Comparison of ENCODE assay signal across 15 cellular contexts in genomic region chr18:79191956-79192355, GRCh38.
"Had no signal": no experiment of that assay in that cellular context is flagged by ENCODE, and none has a peak within 500 bp of the region (broad histone marks: within the 10 kb centered on the region; RNA-seq: fewer than 3 reads in every experiment).

No MANE protein-coding gene starts in this region.

- ATAC-seq: pancreas had no signal

- H3K27me3 ChIP-seq: adrenal gland, cardiac muscle cell, esophagus muscularis mucosa, pancreas, tibial artery, uterus had no signal

- H3K36me3 ChIP-seq: uterus had no signal

- H3K27ac ChIP-seq: adrenal gland, cardiac muscle cell, esophagus muscularis mucosa, pancreas, tibial artery, uterus had no signal

- DNase-seq: activated B cell treated with CpG ODN at 0.5 μM for 24 hours; activated CD4-positive, alpha-beta T cell treated with anti-CD3 and anti-CD28 coated beads, Interleukin-2, amount 10 ng/mL, durations not matched to agents 7 days and 5 days; activated effector memory CD4-positive, alpha-beta T cell treated with anti-CD3 and anti-CD28 coated beads, Interleukin-2, amount 50 U/mL, for 16 hours; adrenal gland; islet precursor cell; midbrain; pancreas; stimulated activated CD4-positive, alpha-beta T cell treated with anti-CD3 and anti-CD28 coated beads, Interleukin-12 subunit alpha, Interleukin-12 subunit beta, amount 100 ng/mL, for 4 hours; stimulated activated CD4-positive, alpha-beta T cell treated with anti-CD3 and anti-CD28 coated beads, Interleukin-2, amount 100 ng/mL, for 24 hours; tibial artery; uterus had no signal

- H3K4me3 ChIP-seq: adrenal gland, cardiac muscle cell, esophagus muscularis mucosa, lung, pancreas, tibial artery, uterus had no signal

- H3K4me3 Mint-ChIP-seq: activated B cell treated with CpG ODN at 0.5 μM for 24 hours; activated CD4-positive, alpha-beta T cell treated with anti-CD3 and anti-CD28 coated beads, Interleukin-2, amount 10 ng/mL, durations not matched to agents 7 days and 5 days; activated naive CD4-positive, alpha-beta T cell treated with anti-CD3 and anti-CD28 coated beads, Interleukin-2, amount 50 U/mL, for 24 hours had no signal

- H3K4me1 Mint-ChIP-seq: activated B cell treated with CpG ODN at 0.5 μM for 24 hours had no signal

- H3K27me3 Mint-ChIP-seq: activated B cell treated with CpG ODN at 0.5 μM for 24 hours; activated CD4-positive, alpha-beta T cell treated with anti-CD3 and anti-CD28 coated beads, Interleukin-2, amount 10 ng/mL, durations not matched to agents 7 days and 5 days; activated naive CD4-positive, alpha-beta T cell treated with anti-CD3 and anti-CD28 coated beads, Interleukin-2, amount 50 U/mL, for 24 hours had no signal

- H3K27ac Mint-ChIP-seq: activated B cell treated with CpG ODN at 0.5 μM for 24 hours; activated CD4-positive, alpha-beta T cell treated with anti-CD3 and anti-CD28 coated beads, Interleukin-2, amount 10 ng/mL, durations not matched to agents 7 days and 5 days; activated naive CD4-positive, alpha-beta T cell treated with anti-CD3 and anti-CD28 coated beads, Interleukin-2, amount 50 U/mL, for 24 hours had no signal

- H3K4me1 ChIP-seq: adrenal gland, esophagus muscularis mucosa, pancreas, tibial artery, uterus had no signal

- H3K9me3 Mint-ChIP-seq: activated B cell treated with CpG ODN at 0.5 μM for 24 hours; activated CD4-positive, alpha-beta T cell treated with anti-CD3 and anti-CD28 coated beads, Interleukin-2, amount 10 ng/mL, durations not matched to agents 7 days and 5 days; activated naive CD4-positive, alpha-beta T cell treated with anti-CD3 and anti-CD28 coated beads, Interleukin-2, amount 50 U/mL, for 24 hours had no signal

- H3K9me3 ChIP-seq: adrenal gland, esophagus muscularis mucosa, pancreas, tibial artery, uterus had no signal
